7 cellular contexts compared by ENCODE assay signal in the genomic region with DNA sequence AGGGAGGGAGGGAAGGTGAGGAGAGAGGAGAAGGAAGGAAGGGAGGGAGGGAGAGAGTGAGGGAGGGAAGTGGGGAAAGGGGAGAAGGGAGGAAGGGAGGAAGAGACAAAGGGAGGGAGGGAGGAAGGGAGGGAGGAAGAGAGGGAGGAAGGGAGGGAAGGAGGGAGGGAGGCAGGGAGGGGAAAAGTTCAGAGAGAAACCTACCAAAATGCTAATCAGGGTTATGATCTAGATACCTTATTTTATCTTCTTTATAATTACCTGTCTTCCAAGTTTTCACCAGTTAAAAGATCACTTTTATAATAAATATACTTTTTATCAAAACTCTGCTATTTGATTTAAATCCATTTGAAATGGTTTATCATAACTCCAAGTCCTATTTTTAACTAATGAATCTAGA.
"Had no signal": no experiment of that assay in that cellular context is flagged by ENCODE, and none has a peak within 500 bp of the region (broad histone marks: within the 10 kb centered on the region; RNA-seq: fewer than 3 reads in every experiment).

No MANE protein-coding gene starts in this region.

- H3K9ac ChIP-seq: KMS-11 had no signal

- DNase-seq: IMR-90, KBM-7, KG1 had no signal

- H3K4me3 Mint-ChIP-seq: IgD-negative memory B cell had no signal

- H3K36me3 Mint-ChIP-seq: IgD-negative memory B cell had no signal

- H3K27ac ChIP-seq: HL-60, KMS-11 had no signal

- FAIRE-seq: HTR-8/SVneo had no signal

- H3K27me3 Mint-ChIP-seq: IgD-negative memory B cell had no signal

- H3K4me2 ChIP-seq: KMS-11 had no signal
